ENCODE assay signal across 21 cellular contexts in genomic region chr5:20367178-20367577, GRCh38.
"Had no signal": no experiment of that assay in that cellular context is flagged by ENCODE, and none has a peak within 500 bp of the region (broad histone marks: within the 10 kb centered on the region; RNA-seq: fewer than 3 reads in every experiment).

No MANE protein-coding gene starts in this region.

- H3K9me3 ChIP-seq: ascending aorta, breast epithelium, esophagus squamous epithelium, testis had no signal

- DNase-seq: activated gamma-delta T cell; cerebellar nuclear complex; effector memory CD4-positive, alpha-beta T cell; esophagus squamous epithelium; heart right ventricle; kidney glomerular epithelial cell; left ventricle myocardium superior; mesenchymal stem cell; mucosa of descending colon; naive thymus-derived CD4-positive, alpha-beta T cell; stimulated activated CD4-positive, alpha-beta T cell treated with anti-CD3 and anti-CD28 coated beads, Interleukin-4, amount 100 ng/mL, for 1 hour; stimulated activated naive CD8-positive, alpha-beta T cell treated with anti-CD3 and anti-CD28 coated beads, Interleukin-15, amount 100 ng/mL, for 72 hours; testis had no signal

- H3K36me3 Mint-ChIP-seq: activated naive CD4-positive, alpha-beta T cell treated with anti-CD3 and anti-CD28 coated beads, Interleukin-2, amount 50 U/mL, for 24 hours; naive thymus-derived CD4-positive, alpha-beta T cell; neural progenitor cell; type B pancreatic cell had no signal

- H3K4me1 ChIP-seq: ascending aorta, breast epithelium, heart right ventricle, neural progenitor cell, testis had no signal

- H3K4me1 Mint-ChIP-seq: activated naive CD4-positive, alpha-beta T cell treated with anti-CD3 and anti-CD28 coated beads, Interleukin-2, amount 50 U/mL, for 24 hours; naive thymus-derived CD4-positive, alpha-beta T cell; stimulated activated naive CD8-positive, alpha-beta T cell treated with anti-CD3 and anti-CD28 coated beads, Interleukin-15, amount 100 ng/mL, for 72 hours had no signal

- H3K9me3 Mint-ChIP-seq: neural progenitor cell, type B pancreatic cell had no signal

- H3K27me3 Mint-ChIP-seq: activated naive CD4-positive, alpha-beta T cell treated with anti-CD3 and anti-CD28 coated beads, Interleukin-2, amount 50 U/mL, for 24 hours; naive thymus-derived CD4-positive, alpha-beta T cell; stimulated activated naive CD8-positive, alpha-beta T cell treated with anti-CD3 and anti-CD28 coated beads, Interleukin-15, amount 100 ng/mL, for 72 hours; type B pancreatic cell had no signal

- H3K27ac Mint-ChIP-seq: activated naive CD4-positive, alpha-beta T cell treated with anti-CD3 and anti-CD28 coated beads, Interleukin-2, amount 50 U/mL, for 24 hours; naive thymus-derived CD4-positive, alpha-beta T cell; neural progenitor cell; stimulated activated naive CD8-positive, alpha-beta T cell treated with anti-CD3 and anti-CD28 coated beads, Interleukin-15, amount 100 ng/mL, for 72 hours; type B pancreatic cell had no signal

- H3K4me3 ChIP-seq: ascending aorta, breast epithelium, esophagus squamous epithelium, heart right ventricle, mucosa of descending colon, neural progenitor cell, smooth muscle cell, testis had no signal

- ATAC-seq: activated CD4-positive, CD25-positive, alpha-beta regulatory T cell treated with anti-CD3 and anti-CD28 coated beads, Interleukin-2, amount 50 U/mL, for 24 hours; heart right ventricle; left ventricle myocardium superior; mucosa of descending colon; naive thymus-derived CD4-positive, alpha-beta T cell; sciatic nerve; stimulated activated naive CD8-positive, alpha-beta T cell treated with anti-CD3 and anti-CD28 coated beads, Interleukin-15, amount 100 ng/mL, for 72 hours had no signal

- H3K36me3 ChIP-seq: ascending aorta, breast epithelium, esophagus squamous epithelium, heart right ventricle, neural progenitor cell had no signal

- H3K27me3 ChIP-seq: ascending aorta, breast epithelium, esophagus squamous epithelium, heart right ventricle, neural progenitor cell, testis had no signal

- H3K4me3 Mint-ChIP-seq: activated naive CD4-positive, alpha-beta T cell treated with anti-CD3 and anti-CD28 coated beads, Interleukin-2, amount 50 U/mL, for 24 hours; naive thymus-derived CD4-positive, alpha-beta T cell; neural progenitor cell; stimulated activated naive CD8-positive, alpha-beta T cell treated with anti-CD3 and anti-CD28 coated beads, Interleukin-15, amount 100 ng/mL, for 72 hours; type B pancreatic cell had no signal
